ENCODE assay signal across 8 cellular contexts in the genomic region with DNA sequence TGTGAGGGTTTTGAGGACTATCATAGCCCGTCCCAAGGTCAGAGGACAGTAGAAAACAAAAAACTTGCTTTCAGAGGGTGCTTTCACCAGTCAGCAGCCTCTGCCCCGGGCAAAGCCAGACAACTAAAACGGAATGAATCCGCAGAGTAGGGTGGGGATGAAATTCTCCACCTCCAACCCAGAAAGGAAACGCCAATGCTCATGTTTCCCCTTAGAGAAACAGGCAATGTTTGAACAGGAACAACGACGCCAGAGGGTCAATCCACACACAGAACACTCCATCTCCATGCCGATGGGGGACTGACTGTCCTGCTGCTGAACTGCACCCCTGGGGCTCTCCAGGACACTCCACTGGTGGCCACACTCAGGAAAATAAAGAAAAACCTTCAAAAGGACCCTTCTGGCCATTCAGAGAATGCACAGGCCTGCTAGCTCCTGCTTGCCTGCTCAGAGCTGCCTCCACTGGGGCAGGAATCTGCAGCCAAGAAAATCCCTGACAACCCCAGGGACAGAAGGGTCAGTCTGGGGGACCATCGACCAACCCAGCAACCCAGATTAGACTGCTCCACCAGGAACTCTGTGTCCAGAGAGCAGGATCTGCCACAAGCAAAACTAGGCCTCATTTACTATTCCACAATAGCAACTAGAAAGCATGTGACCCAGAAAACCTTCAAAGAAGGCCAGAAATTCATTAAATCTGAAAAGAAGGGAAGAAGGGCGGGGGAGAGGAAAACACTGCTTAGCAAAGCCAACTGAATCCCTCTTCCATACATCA.
A peak's percentile ranks its signal among the peaks of the same experiment; 100 is the strongest.
DNase-seq lines count a peak whose midpoint lies in the region; ATAC-seq and TF ChIP-seq lines count a peak whose summit lies in the region.

No MANE protein-coding gene starts in this region.

- H3K36me3 ChIP-seq in Panc1 (ENCODE audit: control insufficient read depth, insufficient read depth, low read length) (no peaks in the 10 kb centered on the region), osteoblast (ENCODE audit: insufficient read depth, low read length) (no peaks in the 10 kb centered on the region)
- no peaks in the 10 kb centered on the region for H3K36me3 ChIP-seq in effector memory CD4-positive, alpha-beta T cell (ENCODE audit: control insufficient read depth, insufficient read depth, low read length)

- H3K27ac ChIP-seq in Panc1 (ENCODE audit: low read length) (peak overlapping the region; percentile 74), osteoblast (ENCODE audit: low read depth, low read length) (peak overlapping the region; percentile 97)
- H3K27ac ChIP-seq in effector memory CD4-positive, alpha-beta T cell (ENCODE audit: insufficient read depth, low read length, poor library complexity, severe bottlenecking): peak overlapping the region; percentile 94

- H3K9me3 ChIP-seq in Panc1 (ENCODE audit: control insufficient read depth, insufficient read depth, low read depth, low read length): peaks cover 3% of the 10 kb centered on the region; the same call in 1 of the 2 replicates
- no peaks in the 10 kb centered on the region for H3K9me3 ChIP-seq in effector memory CD4-positive, alpha-beta T cell (ENCODE audit: control insufficient read depth, low read length)
- peaks cover 2% of the 10 kb centered on the region for H3K9me3 ChIP-seq in osteoblast (ENCODE audit: low read depth, low read length)

- H3K4me1 ChIP-seq in Panc1 (ENCODE audit: control insufficient read depth, insufficient read depth, low read length) (peaks cover 5% of the 10 kb centered on the region), osteoblast (ENCODE audit: insufficient read depth, low read length) (peaks cover 28% of the 10 kb centered on the region)
- peaks cover 26% of the 10 kb centered on the region for H3K4me1 ChIP-seq in effector memory CD4-positive, alpha-beta T cell (ENCODE audit: control insufficient read depth, insufficient read depth, low read length, poor library complexity, severe bottlenecking)

- H3K79me2 ChIP-seq in osteoblast (ENCODE audit: insufficient read depth, low read length): no peaks in the 10 kb centered on the region

- in situ Hi-C loops in Panc1 (cut with HindIII; ENCODE audit: low pct_unique_long_range_greater_than_20kb, low sequenced_read_pairs): no loop called here
- in situ Hi-C loops in GM13976 (cut with MboI; ENCODE audit: low sequenced_read_pairs, unreplicated experiment): loop anchor here (10.0 kb wide), 1 partner anchor 62 kb away; no protein-coding TSS in a partner anchor

- H3K27me3 ChIP-seq in Panc1 (ENCODE audit: control insufficient read depth, insufficient read depth, low read length) (no peaks in the 10 kb centered on the region), osteoblast (ENCODE audit: insufficient read depth, low read length) (no peaks in the 10 kb centered on the region)
- H3K27me3 ChIP-seq in effector memory CD4-positive, alpha-beta T cell (replicated peaks; ENCODE audit: control insufficient read depth, insufficient read depth, low read length, poor library complexity, severe bottlenecking): no peaks in the 10 kb centered on the region

- CTCF ChIA-PET in Panc1 (lab: Charles Lee): no interaction called here

- TF ChIP-seq CTCF in Panc1 (IDR thresholded peaks at IDR 0.05) (no peak), osteoblast (IDR thresholded peaks at IDR 0.05; ENCODE audit: extremely low read depth, low read depth, low read length) (peak; percentile 6), GM13976 (IDR thresholded peaks at IDR 0.05; ENCODE audit: borderline replicate concordance, control extremely low read depth, extremely low read depth, insufficient read depth, missing control alignments) (no peak)

- intact Hi-C loops in Panc1 (cut with micrococcal nuclease; ENCODE audit: unreplicated experiment): no loop called here

- peak overlapping the region; percentile 67 for H3K4me2 ChIP-seq in osteoblast (ENCODE audit: insufficient read depth, low read length)

- ATAC-seq in Panc1: no peak; the same call in 1 of the 2 replicates
- ATAC-seq in HG03159 (IDR thresholded peaks at IDR 0.05; ENCODE audit: unreplicated experiment): no peak
- ATAC-seq in GM21576 (IDR thresholded peaks at IDR 0.05; ENCODE audit: unreplicated experiment): no peak

- BruUV-seq in Panc1 (replicated peaks; lab: Mats Ljungman, UMichigan): no TSS peak

- POLR2A ChIA-PET in Panc1 (lab: Charles Lee): no interaction called here

- H2AFZ ChIP-seq in osteoblast (ENCODE audit: low read length): no peak overlapping the region

- peak; percentile 53 for DNase-seq in Daoy (ENCODE audit: low read depth)
- DNase-seq in Panc1 (ENCODE audit: low read depth, low spot score): no peak
- DNase-seq in effector memory CD4-positive, alpha-beta T cell: no peak
- peak; percentile 22 for DNase-seq in osteoblast (ENCODE audit: insufficient read length, low spot score, missing footprints)
- DNase-seq in GM13976 (ENCODE audit: low spot score): no peak
- DNase-seq in NCI-H2081 treated with DMSO at 0.1 percent for 48 hours (lab: John Stamatoyannopoulos, UW): no peak

- no peak overlapping the region for H3K4me3 ChIP-seq in Panc1 (ENCODE audit: low read depth in 2 of 2, low read length in 2 of 2)
- no peak overlapping the region for H3K4me3 ChIP-seq in effector memory CD4-positive, alpha-beta T cell (ENCODE audit: insufficient read depth, low read depth, low read length, poor library complexity, severe bottlenecking)
- H3K4me3 ChIP-seq in osteoblast (ENCODE audit: insufficient read depth, low read length): peak overlapping the region; percentile 7

- H4K20me1 ChIP-seq in osteoblast (ENCODE audit: insufficient read depth, low read length): no peaks in the 10 kb centered on the region

Comparison
In these comparisons a context has a peak if more than half of its experiments do, and no peak if none do; other contexts are left out.
1. DNase-seq: peak in Daoy (single experiment) and osteoblast (single experiment); none in Panc1 (single experiment), effector memory CD4-positive, alpha-beta T cell (0 of 3), GM13976 (single experiment) and NCI-H2081 treated with DMSO at 0.1 percent for 48 hours (single experiment).
2. Peak in every context shown above with its lines, with median percentiles within 50 percentile points of each other: H3K27ac ChIP-seq.